ENCODE assay signal across 1 cellular context in genomic region chr19:41311072-41311471, GRCh38.
TF ChIP-seq lines count a peak whose summit lies in the region.

No MANE protein-coding gene starts in this region.

TF ChIP-seq in GM23338, 12 proteins besides CTCF, POLR2A, EP300 and RAD21 (continued from another document):
- no peak for TF ChIP-seq ZNF462 (CRISPR knock-in tag; IDR thresholded peaks at IDR 0.05)
- no peak for TF ChIP-seq CREB1 (CRISPR knock-in tag; IDR thresholded peaks at IDR 0.05; ENCODE audit: low read depth)
- no peak for TF ChIP-seq ZNF114 (CRISPR knock-in tag; IDR thresholded peaks at IDR 0.05)
- no peak for TF ChIP-seq EZH2phosphoT487 (IDR thresholded peaks at IDR 0.05; ENCODE audit: unreplicated experiment)
- no peak for TF ChIP-seq EZH2 (IDR thresholded peaks at IDR 0.05; ENCODE audit: low read depth, unreplicated experiment)
- TF ChIP-seq STAT1 (IDR thresholded peaks at IDR 0.05; ENCODE audit: unreplicated experiment), result no peak
- no peak for TF ChIP-seq JUNB (IDR thresholded peaks at IDR 0.05; ENCODE audit: unreplicated experiment)
- TF ChIP-seq, protein P1, sequence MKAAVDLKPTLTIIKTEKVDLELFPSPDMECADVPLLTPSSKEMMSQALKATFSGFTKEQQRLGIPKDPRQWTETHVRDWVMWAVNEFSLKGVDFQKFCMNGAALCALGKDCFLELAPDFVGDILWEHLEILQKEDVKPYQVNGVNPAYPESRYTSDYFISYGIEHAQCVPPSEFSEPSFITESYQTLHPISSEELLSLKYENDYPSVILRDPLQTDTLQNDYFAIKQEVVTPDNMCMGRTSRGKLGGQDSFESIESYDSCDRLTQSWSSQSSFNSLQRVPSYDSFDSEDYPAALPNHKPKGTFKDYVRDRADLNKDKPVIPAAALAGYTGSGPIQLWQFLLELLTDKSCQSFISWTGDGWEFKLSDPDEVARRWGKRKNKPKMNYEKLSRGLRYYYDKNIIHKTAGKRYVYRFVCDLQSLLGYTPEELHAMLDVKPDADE (IDR thresholded peaks at IDR 0.05), result no peak
- no peak for TF ChIP-seq POLR2AphosphoS5 (IDR thresholded peaks at IDR 0.05; ENCODE audit: low read depth)
- TF ChIP-seq NANOG (IDR thresholded peaks at IDR 0.05; ENCODE audit: borderline replicate concordance), result no peak
- no peak for TF ChIP-seq ZNF331 (CRISPR knock-in tag; IDR thresholded peaks at IDR 0.05; ENCODE audit: low read depth)
